9 cellular contexts compared by ENCODE assay signal in genomic region chr7:27167170-27167505, GRCh38. TPM values are rescaled to one million over a fixed set of nuclear protein-coding genes. Genes with fewer than 3 reads are reported as not detected.
A peak's percentile ranks its signal among the peaks of the same experiment; 100 is the strongest.
DNase-seq lines count a peak whose midpoint lies in the region; ATAC-seq and TF ChIP-seq lines count a peak whose summit lies in the region.
"Had no signal": no experiment of that assay in that cellular context is flagged by ENCODE, and none has a peak within 500 bp of the region (broad histone marks: within the 10 kb centered on the region; RNA-seq: fewer than 3 reads in every experiment).

No MANE protein-coding gene starts in this region.

- H3K36me3 ChIP-seq in BJ (ENCODE audit: control insufficient read depth, insufficient read depth, low read length): peaks cover 21% of the 10 kb centered on the region
- H3K36me3 ChIP-seq in HAP-1 (replicated peaks): peaks cover 52% of the 10 kb centered on the region
- no peaks in the 10 kb centered on the region for H3K36me3 ChIP-seq in H7 (replicated peaks; ENCODE audit: control insufficient read depth, insufficient read depth, low read length)

- DNase-seq in BJ (ENCODE audit: low read depth) (no peak), HAP-1 (ENCODE audit: low spot score in 2 of 2) (peak; percentile 73 to 76), natural killer cell (no peak), H7 (no peak)
- peak; percentile 26 for DNase-seq in activated naive CD8-positive, alpha-beta T cell treated with anti-CD3 and anti-CD28 coated beads, Interleukin-2, amount 10 ng/mL, durations not matched to agents 7 days and 5 days
- DNase-seq: stimulated activated CD4-positive, alpha-beta T cell treated with anti-CD3 and anti-CD28 coated beads, Interleukin-2, amount 100 ng/mL, for 48 hours had no signal

- peak overlapping the region; percentile 25 for H3K4me3 Mint-ChIP-seq in activated naive CD8-positive, alpha-beta T cell treated with anti-CD3 and anti-CD28 coated beads, Interleukin-2, amount 10 ng/mL, durations not matched to agents 7 days and 5 days
- H3K4me3 Mint-ChIP-seq in natural killer cell: peak overlapping the region; percentile 78

- CTCF ChIA-PET in BJ (lab: Yijun Ruan, JAX): interaction anchor here (1.4 to 16.1 kb wide), 6 partner anchors 9 to 889 kb away, joined by 3 to 187 read pairs (median 7); partner anchors contain the start of gene HOXA11

- peak overlapping the region; percentile 76 for H3K27ac Mint-ChIP-seq in activated naive CD8-positive, alpha-beta T cell treated with anti-CD3 and anti-CD28 coated beads, Interleukin-2, amount 10 ng/mL, durations not matched to agents 7 days and 5 days
- peak overlapping the region; percentile 46 to 65 for H3K27ac Mint-ChIP-seq in natural killer cell

- H3K4me3 ChIP-seq in BJ (ENCODE audit: low read depth, low read length) (peak overlapping the region; percentile 72), HAP-1 (peak overlapping the region; percentile 70), H7 (ENCODE audit: insufficient read depth, low read depth, low read length) (no peak overlapping the region)

- H3K4me1 Mint-ChIP-seq in activated naive CD8-positive, alpha-beta T cell treated with anti-CD3 and anti-CD28 coated beads, Interleukin-2, amount 10 ng/mL, durations not matched to agents 7 days and 5 days: peaks cover 11% of the 10 kb centered on the region
- peaks cover 39 to 51% of the 10 kb centered on the region in 2 donors for H3K4me1 Mint-ChIP-seq in natural killer cell

- no peaks in the 10 kb centered on the region for H3K27me3 ChIP-seq in BJ (ENCODE audit: control insufficient read depth, insufficient read depth, low read length)
- no peaks in the 10 kb centered on the region for H3K27me3 ChIP-seq in HAP-1 (ENCODE audit: low read depth)
- peaks cover 100% of the 10 kb centered on the region for H3K27me3 ChIP-seq in H7 (ENCODE audit: control insufficient read depth, insufficient read depth, low read length)

- H3K9me3 ChIP-seq in HAP-1: no peaks in the 10 kb centered on the region

- H3K4me1 ChIP-seq in HAP-1: peaks cover 3% of the 10 kb centered on the region; the same call in 1 of the 2 replicates

- intact Hi-C loops in natural killer cell (cut with micrococcal nuclease): loop anchor here (10.0 kb wide), 1 partner anchor 78 kb away; the partner anchor contains the start of gene EVX1

- POLR2A ChIA-PET in BJ (lab: Charles Lee): no interaction called here
- POLR2A ChIA-PET in activated naive CD8-positive, alpha-beta T cell treated with anti-CD3 and anti-CD28 coated beads, Interleukin-2, amount 10 ng/mL, durations not matched to agents 7 days and 5 days (lab: Charles Lee): no interaction called here

- in situ Hi-C loops in HAP-1 (cut with MboI; ENCODE audit: low sequenced_read_pairs): loop anchor here (25.0 kb wide), 1 partner anchor 955 kb away; the partner anchor contains the start of genes CBX3 and HNRNPA2B1

- H3K36me3 Mint-ChIP-seq in activated naive CD8-positive, alpha-beta T cell treated with anti-CD3 and anti-CD28 coated beads, Interleukin-2, amount 10 ng/mL, durations not matched to agents 7 days and 5 days: peaks cover 5% of the 10 kb centered on the region
- H3K36me3 Mint-ChIP-seq in natural killer cell: peaks cover 18% of the 10 kb centered on the region

- no peaks in the 10 kb centered on the region for H3K9me3 Mint-ChIP-seq in activated naive CD8-positive, alpha-beta T cell treated with anti-CD3 and anti-CD28 coated beads, Interleukin-2, amount 10 ng/mL, durations not matched to agents 7 days and 5 days
- H3K9me3 Mint-ChIP-seq in natural killer cell: no peaks in the 10 kb centered on the region

- H3K27me3 Mint-ChIP-seq in activated naive CD8-positive, alpha-beta T cell treated with anti-CD3 and anti-CD28 coated beads, Interleukin-2, amount 10 ng/mL, durations not matched to agents 7 days and 5 days: peaks cover 88% of the 10 kb centered on the region
- H3K27me3 Mint-ChIP-seq in natural killer cell (ENCODE audit: low read depth in 2 of 2): peaks cover 82% of the 10 kb centered on the region in 2 donors

- TF ChIP-seq CTCF in BJ (IDR thresholded peaks at IDR 0.05; ENCODE audit: insufficient read depth, low read depth, low read length) (no peak), natural killer cell (IDR thresholded peaks at IDR 0.05) (no peak)

- ATAC-seq in activated naive CD8-positive, alpha-beta T cell treated with anti-CD3 and anti-CD28 coated beads, Interleukin-2, amount 10 ng/mL, durations not matched to agents 7 days and 5 days (ENCODE audit: low read depth): no peak
- ATAC-seq in natural killer cell: no peak
- ATAC-seq in HG02973 (IDR thresholded peaks at IDR 0.05; ENCODE audit: unreplicated experiment): no peak
- ATAC-seq in HG03565 (IDR thresholded peaks at IDR 0.05; ENCODE audit: unreplicated experiment): no peak
- no peak for ATAC-seq in HG02798 (IDR thresholded peaks at IDR 0.05; ENCODE audit: poor library complexity, unreplicated experiment)

RNA-seq across cellular contexts. Expression of gene HOXA9, which starts 1.8 kb away (rescaled TPM):
- polyA plus RNA-seq in BJ (2011; rRNA removed): 12.6 and 15.0 TPM in 2 replicates
- polyA minus RNA-seq in BJ (2011; rRNA and poly(A)+ RNA removed): 1.4 and 3.4 TPM in 2 replicates
- total RNA-seq in activated naive CD8-positive, alpha-beta T cell treated with anti-CD3 and anti-CD28 coated beads, Interleukin-2, amount 10 ng/mL, durations not matched to agents 7 days and 5 days: not detected
- total RNA-seq in natural killer cell: 1 to 10 TPM in 1 of 3 donors, under 1 TPM in 2; 0.39 to 4.6 (median 0.42) TPM
- not detected in 2 replicates for total RNA-seq in H7 (2014; rRNA removed; shearing (Covaris generic))

RNA-seq across cellular contexts. Expression of gene HOXA10, which starts 7.0 kb away (rescaled TPM):
- polyA plus RNA-seq in BJ (2011; rRNA removed): 54.7 and 59.6 TPM in 2 replicates
- 32.3 and 43.4 TPM in 2 replicates for polyA minus RNA-seq in BJ (2011; rRNA and poly(A)+ RNA removed)
- not detected for total RNA-seq in activated naive CD8-positive, alpha-beta T cell treated with anti-CD3 and anti-CD28 coated beads, Interleukin-2, amount 10 ng/mL, durations not matched to agents 7 days and 5 days
- total RNA-seq in natural killer cell: 1 to 10 TPM in 2 of 3 donors, under 1 TPM in 1; 0.82 to 3.3 (median 2.2) TPM
- not detected in 2 replicates for total RNA-seq in H7 (2014; rRNA removed; shearing (Covaris generic))

RNA-seq across cellular contexts. Expression of gene HOXA7, which starts 10.7 kb away (rescaled TPM):
- polyA plus RNA-seq in BJ (2011; rRNA removed): 3.8 and 4.4 TPM in 2 replicates
- polyA minus RNA-seq in BJ (2011; rRNA and poly(A)+ RNA removed): 1.4 and 2.3 TPM in 2 replicates
- total RNA-seq in activated naive CD8-positive, alpha-beta T cell treated with anti-CD3 and anti-CD28 coated beads, Interleukin-2, amount 10 ng/mL, durations not matched to agents 7 days and 5 days: not detected
- total RNA-seq in natural killer cell: not detected
- not detected in 2 replicates for total RNA-seq in H7 (2014; rRNA removed; shearing (Covaris generic))

RNA-seq across cellular contexts. Expression of gene HOXA3, which starts 14.8 kb away (rescaled TPM):
- polyA plus RNA-seq in BJ (2011; rRNA removed): 0.09 and 0.15 TPM in 2 replicates
- polyA minus RNA-seq in BJ (2011; rRNA and poly(A)+ RNA removed): 0.77 TPM in 1 of 2 replicates, not detected in the other
- total RNA-seq in activated naive CD8-positive, alpha-beta T cell treated with anti-CD3 and anti-CD28 coated beads, Interleukin-2, amount 10 ng/mL, durations not matched to agents 7 days and 5 days: not detected
- under 1 TPM; 0.32 to 0.78 (median 0.35) TPM for total RNA-seq in natural killer cell
- total RNA-seq in H7 (2014; rRNA removed; shearing (Covaris generic)): not detected in 2 replicates

RNA-seq across cellular contexts. Expression of gene HOXA11, which starts 17.9 kb away (rescaled TPM):
- polyA plus RNA-seq in BJ (2011; rRNA removed): 27.7 and 34.0 TPM in 2 replicates
- 8.4 and 15.0 TPM in 2 replicates for polyA minus RNA-seq in BJ (2011; rRNA and poly(A)+ RNA removed)
- total RNA-seq in activated naive CD8-positive, alpha-beta T cell treated with anti-CD3 and anti-CD28 coated beads, Interleukin-2, amount 10 ng/mL, durations not matched to agents 7 days and 5 days: not detected
- total RNA-seq in natural killer cell: not detected
- not detected in 2 replicates for total RNA-seq in H7 (2014; rRNA removed; shearing (Covaris generic))

Comparison
In these comparisons a context has a peak if more than half of its experiments do, and no peak if none do; other contexts are left out.
1. DNase-seq: peak in HAP-1 (2 of 2) and activated naive CD8-positive, alpha-beta T cell treated with anti-CD3 and anti-CD28 coated beads, Interleukin-2, amount 10 ng/mL, durations not matched to agents 7 days and 5 days (single experiment); none in BJ (single experiment), natural killer cell (single experiment) and H7 (single experiment).